Comparison of ENCODE assay signal across 21 cellular contexts in genomic region chr16:48157302-48157701, GRCh38. TPM values are rescaled to one million over a fixed set of nuclear protein-coding genes. Genes with fewer than 3 reads are reported as not detected.
DNase-seq lines count a peak whose midpoint lies in the region; ATAC-seq and TF ChIP-seq lines count a peak whose summit lies in the region.
"Had no signal": no experiment of that assay in that cellular context is flagged by ENCODE, and none has a peak within 500 bp of the region (broad histone marks: within the 10 kb centered on the region; RNA-seq: fewer than 3 reads in every experiment).

No MANE protein-coding gene starts in this region.

- H3K9ac ChIP-seq in IMR-90 (ENCODE audit: low read depth, low read length), result no peak overlapping the region
- H3K9ac ChIP-seq: BLaER1 treated with 17β-estradiol and CSF1 and Interleukin-3, amounts not matched to agents 10 nM and 100 nM; parathyroid adenoma; SK-N-SH had no signal

- H4K5ac ChIP-seq in IMR-90 (ENCODE audit: low read depth, low read length), result no peak overlapping the region

- peak overlapping the region; percentile 80 for H3K27ac Mint-ChIP-seq in activated naive CD8-positive, alpha-beta T cell
- no peak overlapping the region for H3K27ac Mint-ChIP-seq in stimulated activated naive CD8-positive, alpha-beta T cell treated with anti-CD3 and anti-CD28 coated beads, Interleukin-15, amount 100 ng/mL, for 72 hours
- H3K27ac Mint-ChIP-seq: activated B cell treated with CpG ODN at 0.5 μM for 24 hours, IgD-negative memory B cell, memory B cell had no signal

- H3K27me3 ChIP-seq in left ventricle myocardium inferior (ENCODE audit: low read depth) (no peaks in the 10 kb centered on the region), IMR-90 (ENCODE audit: control insufficient read depth, insufficient read depth, low read length) (no peaks in the 10 kb centered on the region)
- H3K27me3 ChIP-seq: BLaER1 treated with 17β-estradiol and CSF1 and Interleukin-3, amounts not matched to agents 10 nM and 100 nM; breast epithelium; thyroid gland; uterus had no signal

- H3K4me2 ChIP-seq in IMR-90 (ENCODE audit: low read depth, low read length), result no peak overlapping the region
- H3K4me2 ChIP-seq: smooth muscle cell had no signal

- H3K14ac ChIP-seq in IMR-90 (replicated peaks; ENCODE audit: low read depth, low read length), result no peak overlapping the region

- H2BK15ac ChIP-seq in IMR-90 (ENCODE audit: low read depth, low read length), result peak overlapping the region; percentile 70; the same call in 1 of the 3 replicates

- H2AK9ac ChIP-seq in IMR-90 (replicated peaks; ENCODE audit: low read depth, low read length, poor library complexity), result peak overlapping the region; percentile 33

- H2AFZ ChIP-seq in IMR-90 (replicated peaks; ENCODE audit: low read length, poor library complexity), result peak overlapping the region; percentile 28

- in situ Hi-C loops in IMR-90 (cut with MboI; ENCODE audit: low sequenced_read_pairs), result loop anchor here (5.0 to 25.0 kb wide), 3 partner anchors 105 to 695 kb away; partner anchors contain the start of genes ITFG1 and PHKB

- H3K79me1 ChIP-seq in IMR-90 (ENCODE audit: low read depth in 1 of 2, low read length in 2 of 2), result no peaks in the 10 kb centered on the region

- POLR2A ChIA-PET in IMR-90 (lab: Charles Lee; ENCODE audit: unreplicated experiment), result no interaction called here

- H4K8ac ChIP-seq in IMR-90 (ENCODE audit: low read depth in 2 of 2, low read length in 2 of 2), result no peak overlapping the region

- peaks cover 10% of the 10 kb centered on the region for H3K27me3 Mint-ChIP-seq in activated naive CD8-positive, alpha-beta T cell
- H3K27me3 Mint-ChIP-seq in stimulated activated naive CD8-positive, alpha-beta T cell treated with anti-CD3 and anti-CD28 coated beads, Interleukin-15, amount 100 ng/mL, for 72 hours, result peaks cover 68% of the 10 kb centered on the region
- H3K27me3 Mint-ChIP-seq: memory B cell had no signal

- H3K4me3 ChIP-seq in left ventricle myocardium inferior (no peak overlapping the region), IMR-90 (ENCODE audit: insufficient read depth, low read depth, low read length) (no peak overlapping the region)
- H3K4me3 ChIP-seq: BLaER1 treated with 17β-estradiol and CSF1 and Interleukin-3, amounts not matched to agents 10 nM and 100 nM; breast epithelium; smooth muscle cell; thyroid gland; uterus had no signal

- 83% methylated on average over 2 of the region's 11 CpGs; no CpG with 5 or more reads in 1 of the 2 experiments for WGBS in IMR-90 (ENCODE audit: extremely low coverage in 2 of 2, insufficient read length in 1 of 2), 2 experiments

- TF ChIP-seq CTCF in left ventricle myocardium inferior (IDR thresholded peaks at IDR 0.05; ENCODE audit: borderline replicate concordance), result no peak
- no peak for TF ChIP-seq CTCF in IMR-90 (conservative IDR thresholded peaks at IDR 0.05; ENCODE audit: low read depth, low read length)

- 0 out of 2 replicates have a peak, but pooled peaks cover 5% of the 10 kb centered on the region for H3K9me1 ChIP-seq in IMR-90 (ENCODE audit: insufficient read depth, low read length)

- no peak for DNase-seq in left ventricle myocardium inferior
- DNase-seq in Right ventricle myocardium inferior (ENCODE audit: missing footprints), result no peak
- DNase-seq in IMR-90, result no peak
- DNase-seq in stimulated activated naive CD8-positive, alpha-beta T cell treated with anti-CD3 and anti-CD28 coated beads, Interleukin-15, amount 100 ng/mL, for 72 hours, result no peak
- DNase-seq: NCI-H446 treated with DMSO at 0.1 percent for 48 hours had no signal

- CTCF ChIA-PET in IMR-90 (lab: Yijun Ruan, JAX), result interaction anchor here (1.0 to 2.4 kb wide), 2 partner anchors 425 to 1015 kb away, joined by 4 to 11 read pairs; no protein-coding TSS in a partner anchor

- intact Hi-C loops in left ventricle myocardium inferior (cut with micrococcal nuclease) (no loop called here), Right ventricle myocardium inferior (cut with DNase I) (loop anchor here (2.0 to 5.0 kb wide), 2 partner anchors 105 to 1017 kb away; no protein-coding TSS in a partner anchor), IMR-90 (cut with micrococcal nuclease) (loop anchor here (2.0 to 10.0 kb wide), 5 partner anchors 103 to 1121 kb away; no protein-coding TSS in a partner anchor)

- H3K9me3 Mint-ChIP-seq in activated naive CD8-positive, alpha-beta T cell (ENCODE audit: low read depth), result no peaks in the 10 kb centered on the region
- no peaks in the 10 kb centered on the region for H3K9me3 Mint-ChIP-seq in stimulated activated naive CD8-positive, alpha-beta T cell treated with anti-CD3 and anti-CD28 coated beads, Interleukin-15, amount 100 ng/mL, for 72 hours
- H3K9me3 Mint-ChIP-seq: activated B cell treated with CpG ODN at 0.5 μM for 24 hours, IgD-negative memory B cell, memory B cell, neural crest cell had no signal

- peaks cover 28% of the 10 kb centered on the region for H3K4me1 Mint-ChIP-seq in activated naive CD8-positive, alpha-beta T cell (ENCODE audit: low read depth)
- peaks cover 27% of the 10 kb centered on the region for H3K4me1 Mint-ChIP-seq in stimulated activated naive CD8-positive, alpha-beta T cell treated with anti-CD3 and anti-CD28 coated beads, Interleukin-15, amount 100 ng/mL, for 72 hours
- H3K4me1 Mint-ChIP-seq: memory B cell had no signal

- peak overlapping the region; percentile 16; the same call in 1 of the 2 replicates for H3K4ac ChIP-seq in IMR-90 (ENCODE audit: low read depth, low read length)

- peaks cover 15% of the 10 kb centered on the region for H3K4me1 ChIP-seq in left ventricle myocardium inferior
- H3K4me1 ChIP-seq in IMR-90 (ENCODE audit: control insufficient read depth, insufficient read depth, low read length), result peaks cover 2% of the 10 kb centered on the region
- H3K4me1 ChIP-seq: breast epithelium, parathyroid adenoma, uterus had no signal

- ATAC-seq in Right ventricle myocardium inferior (no peak), IMR-90 (ENCODE audit: low read depth) (no peak), HG02884 (IDR thresholded peaks at IDR 0.05; ENCODE audit: unreplicated experiment) (no peak), GM18861 (IDR thresholded peaks at IDR 0.05; ENCODE audit: unreplicated experiment) (no peak)
- ATAC-seq in stimulated activated naive CD8-positive, alpha-beta T cell treated with anti-CD3 and anti-CD28 coated beads, Interleukin-15, amount 100 ng/mL, for 72 hours, result no peak

- no peaks in the 10 kb centered on the region for H4K20me1 ChIP-seq in IMR-90 (ENCODE audit: insufficient read depth, low read length)
- H4K20me1 ChIP-seq: BLaER1 treated with 17β-estradiol and CSF1 and Interleukin-3, amounts not matched to agents 10 nM and 100 nM had no signal

- BruUV-seq in IMR-90 (replicated peaks; lab: Mats Ljungman, UMichigan), result no TSS peak

- H2BK5ac ChIP-seq in IMR-90 (ENCODE audit: low read depth, low read length, poor library complexity, severe bottlenecking), result no peak overlapping the region

- H3K27ac ChIP-seq in left ventricle myocardium inferior (replicated peaks) (peak overlapping the region; percentile 64), IMR-90 (ENCODE audit: insufficient read depth, low read length) (no peak overlapping the region)
- H3K27ac ChIP-seq: BLaER1 treated with 17β-estradiol and CSF1 and Interleukin-3, amounts not matched to agents 10 nM and 100 nM; breast epithelium; parathyroid adenoma; thyroid gland; uterus had no signal

- no peak for TF ChIP-seq RAD21 in IMR-90 (IDR thresholded peaks at IDR 0.05; ENCODE audit: low read length)

- no peaks in the 10 kb centered on the region for H3K36me3 ChIP-seq in left ventricle myocardium inferior
- H3K36me3 ChIP-seq in IMR-90 (ENCODE audit: control insufficient read depth, insufficient read depth, low read length), result no peaks in the 10 kb centered on the region
- H3K36me3 ChIP-seq: BLaER1 treated with 17β-estradiol and CSF1 and Interleukin-3, amounts not matched to agents 10 nM and 100 nM; breast epithelium; thyroid gland; uterus had no signal

- no peak overlapping the region for H3K18ac ChIP-seq in IMR-90 (ENCODE audit: low read depth, low read length)

- H3K9me3 ChIP-seq in left ventricle myocardium inferior (replicated peaks), result no peaks in the 10 kb centered on the region
- no peaks in the 10 kb centered on the region for H3K9me3 ChIP-seq in IMR-90 (ENCODE audit: control insufficient read depth, insufficient read depth, low read length)
- H3K9me3 ChIP-seq: BLaER1 treated with 17β-estradiol and CSF1 and Interleukin-3, amounts not matched to agents 10 nM and 100 nM; breast epithelium; SK-N-SH; thyroid gland; uterus had no signal

- no peak overlapping the region for H3K4me3 Mint-ChIP-seq in activated naive CD8-positive, alpha-beta T cell
- H3K4me3 Mint-ChIP-seq in stimulated activated naive CD8-positive, alpha-beta T cell treated with anti-CD3 and anti-CD28 coated beads, Interleukin-15, amount 100 ng/mL, for 72 hours, result peak overlapping the region; percentile 24 to 58
- H3K4me3 Mint-ChIP-seq: activated B cell treated with CpG ODN at 0.5 μM for 24 hours, memory B cell, neural crest cell had no signal

- peak overlapping the region; percentile 21; the same call in 1 of the 2 replicates for H4K91ac ChIP-seq in IMR-90 (ENCODE audit: insufficient read depth, low read depth, low read length)

- no peaks in the 10 kb centered on the region for H3K36me3 Mint-ChIP-seq in activated naive CD8-positive, alpha-beta T cell
- H3K36me3 Mint-ChIP-seq: IgD-negative memory B cell, memory B cell had no signal

- dilution Hi-C loops in IMR-90 (cut with HindIII; ENCODE audit: low sequenced_read_pairs, unreplicated experiment), result no loop called here

- H3K56ac ChIP-seq in IMR-90 (ENCODE audit: extremely low read depth, insufficient read depth, low read length), result no peak overlapping the region

- peak overlapping the region; percentile 83 for H2BK120ac ChIP-seq in IMR-90 (ENCODE audit: low read depth, low read length)

- H3K23ac ChIP-seq in IMR-90 (ENCODE audit: low read depth, low read length), result no peak overlapping the region

- H2BK20ac ChIP-seq in IMR-90 (ENCODE audit: low read depth, low read length), result peak overlapping the region; percentile 91

- TF ChIP-seq POLR2A in IMR-90 (IDR thresholded peaks at IDR 0.05; ENCODE audit: low read depth, low read length), result no peak

- peak overlapping the region; percentile 51; the same call in 1 of the 2 replicates for H2AK5ac ChIP-seq in IMR-90 (ENCODE audit: low read depth, low read length)

TF ChIP-seq in IMR-90, 13 proteins besides CTCF, POLR2A, EP300 and RAD21 (continues in another document):
- TF ChIP-seq BHLHE40 (IDR thresholded peaks at IDR 0.05; ENCODE audit: low read depth, low read length) (no peak), CHD1 (IDR thresholded peaks at IDR 0.05; ENCODE audit: low read depth, low read length) (no peak), RCOR1 (IDR thresholded peaks at IDR 0.05; ENCODE audit: insufficient replicate concordance, low read length) (no peak), MAFK (IDR thresholded peaks at IDR 0.05; ENCODE audit: low read depth, low read length) (no peak), NFE2L2 (IDR thresholded peaks at IDR 0.05; ENCODE audit: low read depth, low read length) (no peak), RFX5 (IDR thresholded peaks at IDR 0.05; ENCODE audit: low read depth, low read length) (no peak)

RNA-seq across cellular contexts. Expression of gene ABCC12, which starts 1.5 kb away (rescaled TPM):
- not detected for total RNA-seq in left ventricle myocardium inferior
- total RNA-seq in Right ventricle myocardium inferior, result 0.14 TPM
- total RNA-seq in IMR-90 (2012; rRNA removed), result under 0.01 TPM in 2 replicates
- not detected in 2 replicates for polyA plus RNA-seq in IMR-90 (2012; rRNA removed)
- not detected in 2 replicates for polyA plus RNA-seq in IMR-90 (2012; cell fraction: cytosol; rRNA removed)
- polyA plus RNA-seq in IMR-90 (2012; cell fraction: nucleus; rRNA removed; ENCODE audit: low replicate concordance), result 0.03 and 0.05 TPM in 2 replicates
- total RNA-seq: activated B cell treated with CpG ODN at 0.5 μM for 24 hours; left colon; smooth muscle cell; T-helper 1 cell treated with Interleukin-12 subunit alpha and Interleukin-12 subunit beta and Interleukin-4 antibody, amounts not matched to agents 30 ng/mL and 1 ng/mL, for 36 hours; uterus had no signal
- polyA plus RNA-seq: IgD-negative memory B cell, SK-N-SH, smooth muscle cell had no signal
